2 cellular contexts compared by ENCODE assay signal in the genomic region with DNA sequence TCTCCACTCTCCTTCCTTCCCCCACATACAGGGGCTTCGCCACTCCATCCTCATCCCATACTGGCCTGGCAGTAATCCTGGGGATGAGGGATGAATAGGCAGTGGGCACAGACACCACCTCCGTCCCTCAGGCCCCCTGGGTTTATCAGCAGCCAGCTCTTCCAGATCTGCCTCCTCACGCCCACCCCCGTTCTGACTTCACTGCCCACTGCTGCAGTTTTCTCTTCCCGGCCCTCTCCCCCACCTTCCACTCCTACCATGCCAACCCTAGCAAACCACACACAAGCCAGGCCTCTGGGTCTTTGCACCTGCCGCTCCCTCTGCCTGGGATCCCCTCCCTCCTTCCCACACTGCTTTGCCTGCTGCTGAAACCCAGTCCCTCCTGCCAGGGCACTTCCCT.
A peak's percentile ranks its signal among the peaks of the same experiment; 100 is the strongest.
TF ChIP-seq lines count a peak whose summit lies in the region.

No MANE protein-coding gene starts in this region.

TF ChIP-seq in HEK293, 187 proteins besides CTCF, POLR2A, EP300 and RAD21:
- TF ChIP-seq ZNF623 (tag by site-specific recombination; IDR thresholded peaks at IDR 0.05) (peak; percentile 62), ZFHX2 (tag by site-specific recombination; conservative IDR thresholded peaks at IDR 0.05) (peak; percentile 98), ZNF138 (tag by site-specific recombination; IDR thresholded peaks at IDR 0.05; ENCODE audit: borderline replicate concordance) (no peak), EGR2 (tag by site-specific recombination; IDR thresholded peaks at IDR 0.05; ENCODE audit: low read depth) (peak; percentile 99), ZBTB7A (tag by site-specific recombination; IDR thresholded peaks at IDR 0.05; ENCODE audit: low read depth) (no peak), GLI4 (tag by site-specific recombination; IDR thresholded peaks at IDR 0.05) (no peak), ZNF433 (tag by site-specific recombination; IDR thresholded peaks at IDR 0.05; ENCODE audit: low read depth) (no peak), SCRT1 (tag by site-specific recombination; IDR thresholded peaks at IDR 0.05; ENCODE audit: borderline replicate concordance) (no peak), ZNF580 (tag by site-specific recombination; IDR thresholded peaks at IDR 0.05) (no peak), SP2 (tag by site-specific recombination; IDR thresholded peaks at IDR 0.05) (no peak), ZNF146 (tag by site-specific recombination; IDR thresholded peaks at IDR 0.05) (no peak)

TF ChIP-seq in H1, 55 proteins besides CTCF, POLR2A, EP300 and RAD21:
- no peak for TF ChIP-seq KDM4A (IDR thresholded peaks at IDR 0.05; ENCODE audit: low read depth, low read length, severe bottlenecking)
- no peak for TF ChIP-seq CREB1 (IDR thresholded peaks at IDR 0.05)
- no peak for TF ChIP-seq BRCA1 (IDR thresholded peaks at IDR 0.05; ENCODE audit: low read depth, low read length)
- TF ChIP-seq NRF1 (IDR thresholded peaks at IDR 0.05; ENCODE audit: low read depth, low read length), result no peak
- TF ChIP-seq KDM5A (IDR thresholded peaks at IDR 0.05; ENCODE audit: low read length), result no peak
- no peak for TF ChIP-seq JUND (IDR thresholded peaks at IDR 0.05; ENCODE audit: low read length)
- TF ChIP-seq CEBPB (IDR thresholded peaks at IDR 0.05; ENCODE audit: low read depth, low read length), result no peak
- no peak for TF ChIP-seq CHD1 (IDR thresholded peaks at IDR 0.05; ENCODE audit: low read depth, low read length)
- no peak for TF ChIP-seq HDAC2 (IDR thresholded peaks at IDR 0.05; ENCODE audit: borderline replicate concordance in 1 of 2, low read depth in 2 of 2, low read length in 2 of 2)
